8 cellular contexts compared by ENCODE assay signal in genomic region chr11:95789506-95790122, GRCh38. TPM values are rescaled to one million over a fixed set of nuclear protein-coding genes. Genes with fewer than 3 reads are reported as not detected.
DNase-seq lines count a peak whose midpoint lies in the region; ATAC-seq and TF ChIP-seq lines count a peak whose summit lies in the region.

TSS of gene FAM76B (minus strand) at chr11:95789782. CDS start at chr11:95789478, 304 bp downstream.

- H3K9me3 Mint-ChIP-seq in WTC11 = no peaks in the 10 kb centered on the region

- CTCF ChIA-PET in AG04450 (lab: Charles Lee) (interaction anchor here (0.6 to 2.4 kb wide), 6 partner anchors 46 to 841 kb away, joined by 3 to 14 read pairs (median 4); partner anchors contain the start of gene MAML2), WTC11 (lab: Charles Lee) (interaction anchor here (1.3 to 1.8 kb wide), 5 partner anchors 47 to 722 kb away, joined by 3 to 10 read pairs (median 5); partner anchors contain the start of gene MAML2)

- H3K27me3 ChIP-seq in AG04450 (ENCODE audit: control insufficient read depth, insufficient read depth, low read length) (no peaks in the 10 kb centered on the region), smooth muscle cell (ENCODE audit: low read depth) (no peaks in the 10 kb centered on the region)

- H3K9me3 ChIP-seq in AG04450 (ENCODE audit: control insufficient read depth, insufficient read depth, low read length) = peaks cover 3% of the 10 kb centered on the region; the same call in 1 of the 2 replicates
- H3K9me3 ChIP-seq in smooth muscle cell (replicated peaks; ENCODE audit: low read depth) = no peaks in the 10 kb centered on the region

- no peaks in the 10 kb centered on the region for H3F3A ChIP-seq in smooth muscle cell (ENCODE audit: low read depth)

- peak; percentile 77 for ATAC-seq in GM18909 (IDR thresholded peaks at IDR 0.05; ENCODE audit: poor library complexity, unreplicated experiment)
- peak; percentile 72 for ATAC-seq in HG03175 (IDR thresholded peaks at IDR 0.05; ENCODE audit: unreplicated experiment)
- peak; percentile 80 for ATAC-seq in WTC11

- no peaks in the 10 kb centered on the region for H4K20me1 ChIP-seq in smooth muscle cell (ENCODE audit: low read depth)

- peaks cover 20% of the 10 kb centered on the region for H3K4me1 ChIP-seq in smooth muscle cell (ENCODE audit: low read depth)

- peak within 1 kb of the TSS; percentile 100 for H3K27ac Mint-ChIP-seq in WTC11

- peaks cover 3% of the 10 kb centered on the region for H3K36me3 ChIP-seq in smooth muscle cell (ENCODE audit: low read depth)

- H3K4me3 Mint-ChIP-seq in WTC11 = peak within 1 kb of the TSS; percentile 99

- peak within 1 kb of the TSS; percentile 98 for H3K27ac ChIP-seq in AG04450 (ENCODE audit: low read depth, low read length)
- peak within 1 kb of the TSS; percentile 98 for H3K27ac ChIP-seq in smooth muscle cell (ENCODE audit: low read depth)

- H3K4me3 ChIP-seq in AG04450 (ENCODE audit: low read depth, low read length) (peak within 1 kb of the TSS; percentile 86), cardiac fibroblast (replicated peaks in 1 of 2; ENCODE audit: low read depth in 2 of 2, low read length in 2 of 2) (peak within 1 kb of the TSS; percentile 88 to 97), smooth muscle cell (peak within 1 kb of the TSS; percentile 74)

- H3K36me3 Mint-ChIP-seq in WTC11 = peaks cover 29% of the 10 kb centered on the region

- no peaks in the 10 kb centered on the region for H3K27me3 Mint-ChIP-seq in WTC11 (ENCODE audit: low read depth)

- H3K79me2 ChIP-seq in smooth muscle cell (ENCODE audit: low read depth) = peaks cover 76% of the 10 kb centered on the region

- peak; percentile 98 for DNase-seq in AG04450 (ENCODE audit: low read depth, low spot score)
- DNase-seq in NCI-H226 = peak; percentile 99
- DNase-seq in WTC11 (ENCODE audit: low spot score) = peak; percentile 97
- DNase-seq in cardiac fibroblast (ENCODE audit: low read depth in 2 of 2) = peak; percentile 99
- DNase-seq in iPS-NIHi7 (ENCODE audit: extremely low spot score) = peak; percentile 92
- peak; percentile 97 for DNase-seq in smooth muscle cell (lab: John Stamatoyannopoulos, UW; ENCODE audit: unreplicated experiment)

- H3K4me2 ChIP-seq in smooth muscle cell = peak within 1 kb of the TSS; percentile 89

- under 1% methylated on average over 48 of the region's 62 CpGs for WGBS in smooth muscle cell (ENCODE audit: low lambda C conversion rate)

- peaks cover 31% of the 10 kb centered on the region for H3K4me1 Mint-ChIP-seq in WTC11

- peak within 1 kb of the TSS; percentile 98 for H3K9ac ChIP-seq in smooth muscle cell (ENCODE audit: low read depth)

- POLR2A ChIA-PET in AG04450 (lab: Yijun Ruan, JAX) (interaction anchor here (0.7 to 1.8 kb wide), 9 partner anchors 38 to 635 kb away, joined by 3 to 12 read pairs (median 4); partner anchors contain the start of genes CCDC82, JRKL and MTMR2), WTC11 (lab: Charles Lee) (interaction anchor here (0.8 to 3.7 kb wide), 7 partner anchors 21 to 723 kb away, joined by 3 to 25 read pairs (median 5); partner anchors contain the start of genes CCDC82, JRKL, SESN3 and SRSF8)

- TF ChIP-seq CTCF in AG04450 (IDR thresholded peaks at IDR 0.05; ENCODE audit: low read depth, low read length) (no peak), WTC11 (IDR thresholded peaks at IDR 0.05) (no peak), cardiac fibroblast (IDR thresholded peaks at IDR 0.05; ENCODE audit: low read depth, low read length) (no peak), smooth muscle cell (IDR thresholded peaks at IDR 0.05; ENCODE audit: borderline replicate concordance, insufficient read depth, poor library complexity, severe bottlenecking) (no peak)

- H2AFZ ChIP-seq in smooth muscle cell (ENCODE audit: low read depth) = peak within 1 kb of the TSS; percentile 82

TF ChIP-seq in WTC11, 78 proteins besides CTCF, POLR2A, EP300 and RAD21 (continues in another document):
- TF ChIP-seq, protein P1, sequence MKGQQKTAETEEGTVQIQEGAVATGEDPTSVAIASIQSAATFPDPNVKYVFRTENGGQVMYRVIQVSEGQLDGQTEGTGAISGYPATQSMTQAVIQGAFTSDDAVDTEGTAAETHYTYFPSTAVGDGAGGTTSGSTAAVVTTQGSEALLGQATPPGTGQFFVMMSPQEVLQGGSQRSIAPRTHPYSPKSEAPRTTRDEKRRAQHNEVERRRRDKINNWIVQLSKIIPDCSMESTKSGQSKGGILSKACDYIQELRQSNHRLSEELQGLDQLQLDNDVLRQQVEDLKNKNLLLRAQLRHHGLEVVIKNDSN (CRISPR knock-in tag; IDR thresholded peaks at IDR 0.05) = no peak
- TF ChIP-seq TEAD4 (CRISPR knock-in tag; IDR thresholded peaks at IDR 0.05) = no peak
- TF ChIP-seq FOXJ3 (CRISPR knock-in tag; IDR thresholded peaks at IDR 0.05; ENCODE audit: borderline replicate concordance) = no peak
- no peak for TF ChIP-seq ZMAT4 (CRISPR knock-in tag; IDR thresholded peaks at IDR 0.05)
- TF ChIP-seq, protein P2, sequence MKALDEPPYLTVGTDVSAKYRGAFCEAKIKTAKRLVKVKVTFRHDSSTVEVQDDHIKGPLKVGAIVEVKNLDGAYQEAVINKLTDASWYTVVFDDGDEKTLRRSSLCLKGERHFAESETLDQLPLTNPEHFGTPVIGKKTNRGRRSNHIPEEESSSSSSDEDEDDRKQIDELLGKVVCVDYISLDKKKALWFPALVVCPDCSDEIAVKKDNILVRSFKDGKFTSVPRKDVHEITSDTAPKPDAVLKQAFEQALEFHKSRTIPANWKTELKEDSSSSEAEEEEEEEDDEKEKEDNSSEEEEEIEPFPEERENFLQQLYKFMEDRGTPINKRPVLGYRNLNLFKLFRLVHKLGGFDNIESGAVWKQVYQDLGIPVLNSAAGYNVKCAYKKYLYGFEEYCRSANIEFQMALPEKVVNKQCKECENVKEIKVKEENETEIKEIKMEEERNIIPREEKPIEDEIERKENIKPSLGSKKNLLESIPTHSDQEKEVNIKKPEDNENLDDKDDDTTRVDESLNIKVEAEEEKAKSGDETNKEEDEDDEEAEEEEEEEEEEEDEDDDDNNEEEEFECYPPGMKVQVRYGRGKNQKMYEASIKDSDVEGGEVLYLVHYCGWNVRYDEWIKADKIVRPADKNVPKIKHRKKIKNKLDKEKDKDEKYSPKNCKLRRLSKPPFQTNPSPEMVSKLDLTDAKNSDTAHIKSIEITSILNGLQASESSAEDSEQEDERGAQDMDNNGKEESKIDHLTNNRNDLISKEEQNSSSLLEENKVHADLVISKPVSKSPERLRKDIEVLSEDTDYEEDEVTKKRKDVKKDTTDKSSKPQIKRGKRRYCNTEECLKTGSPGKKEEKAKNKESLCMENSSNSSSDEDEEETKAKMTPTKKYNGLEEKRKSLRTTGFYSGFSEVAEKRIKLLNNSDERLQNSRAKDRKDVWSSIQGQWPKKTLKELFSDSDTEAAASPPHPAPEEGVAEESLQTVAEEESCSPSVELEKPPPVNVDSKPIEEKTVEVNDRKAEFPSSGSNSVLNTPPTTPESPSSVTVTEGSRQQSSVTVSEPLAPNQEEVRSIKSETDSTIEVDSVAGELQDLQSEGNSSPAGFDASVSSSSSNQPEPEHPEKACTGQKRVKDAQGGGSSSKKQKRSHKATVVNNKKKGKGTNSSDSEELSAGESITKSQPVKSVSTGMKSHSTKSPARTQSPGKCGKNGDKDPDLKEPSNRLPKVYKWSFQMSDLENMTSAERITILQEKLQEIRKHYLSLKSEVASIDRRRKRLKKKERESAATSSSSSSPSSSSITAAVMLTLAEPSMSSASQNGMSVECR (CRISPR knock-in tag; IDR thresholded peaks at IDR 0.05; ENCODE audit: borderline replicate concordance) = peak; percentile 40; the same call in 1 of the 2 replicates
- no peak for TF ChIP-seq PRRX2 (CRISPR knock-in tag; IDR thresholded peaks at IDR 0.05)
- TF ChIP-seq FOXP1 (CRISPR knock-in tag; IDR thresholded peaks at IDR 0.05; ENCODE audit: borderline replicate concordance) = peak; percentile 76; the same call in 1 of the 2 replicates
- TF ChIP-seq, protein P3, sequence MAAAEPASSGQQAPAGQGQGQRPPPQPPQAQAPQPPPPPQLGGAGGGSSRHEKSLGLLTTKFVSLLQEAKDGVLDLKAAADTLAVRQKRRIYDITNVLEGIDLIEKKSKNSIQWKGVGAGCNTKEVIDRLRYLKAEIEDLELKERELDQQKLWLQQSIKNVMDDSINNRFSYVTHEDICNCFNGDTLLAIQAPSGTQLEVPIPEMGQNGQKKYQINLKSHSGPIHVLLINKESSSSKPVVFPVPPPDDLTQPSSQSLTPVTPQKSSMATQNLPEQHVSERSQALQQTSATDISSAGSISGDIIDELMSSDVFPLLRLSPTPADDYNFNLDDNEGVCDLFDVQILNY (CRISPR knock-in tag; IDR thresholded peaks at IDR 0.05) = peak; percentile 92; the same call in 1 of the 2 replicates
- TF ChIP-seq TP53 (CRISPR knock-in tag; IDR thresholded peaks at IDR 0.05) = no peak

RNA-seq across cellular contexts. Expression of gene FAM76B, which starts in this region (rescaled TPM):
- polyA plus RNA-seq in AG04450 (2011; rRNA removed) = 14.9 and 21.2 TPM in 2 replicates
- 9.8 and 23.3 TPM in 2 replicates for polyA minus RNA-seq in AG04450 (2011; rRNA and poly(A)+ RNA removed)
- 30.0 to 32.0 TPM (median 30.0 TPM) in 3 replicates for total RNA-seq in WTC11 (2021)
- 31.3 and 33.4 TPM in 2 replicates for total RNA-seq in smooth muscle cell
- 12.9 and 14.0 TPM in 2 replicates for polyA plus RNA-seq in smooth muscle cell

Comparison
In these comparisons a context has a peak if more than half of its experiments do, and no peak if none do; other contexts are left out.
1. Peak in every context shown above with its lines: DNase-seq, ATAC-seq, H3K4me3 ChIP-seq and H3K27ac ChIP-seq.